34 cellular contexts compared by ENCODE assay signal in the genomic region with DNA sequence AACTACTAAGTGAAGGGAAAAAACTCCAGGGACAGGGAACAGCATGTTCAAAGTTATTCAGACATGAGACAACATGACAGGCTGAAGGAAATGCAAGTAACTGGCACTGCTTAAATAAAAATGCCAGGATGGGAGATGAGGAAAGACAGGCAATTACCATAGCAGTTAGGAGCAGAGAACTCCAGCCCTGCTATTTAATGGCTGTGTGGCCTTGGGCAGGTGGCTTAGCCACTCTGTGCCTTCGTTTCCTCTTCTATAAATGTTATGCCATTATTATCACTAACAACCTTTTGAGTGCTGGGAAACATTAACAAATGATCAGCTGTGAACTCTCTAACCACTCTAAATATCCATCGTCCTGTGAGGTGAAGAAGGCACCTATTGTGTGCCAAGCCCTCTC. TPM values are rescaled to one million over a fixed set of nuclear protein-coding genes. Genes with fewer than 3 reads are reported as not detected.
"Had no signal": no experiment of that assay in that cellular context is flagged by ENCODE, and none has a peak within 500 bp of the region (broad histone marks: within the 10 kb centered on the region; RNA-seq: fewer than 3 reads in every experiment).

No MANE protein-coding gene starts in this region.

- DNase-seq: activated CD4-positive, alpha-beta memory T cell treated with anti-CD3 and anti-CD28 coated beads, Interleukin-2, amount 10 ng/mL, durations not matched to agents 7 days and 5 days; activated CD4-positive, alpha-beta T cell treated with anti-CD3 and anti-CD28 coated beads for 1 hour; activated CD4-positive, alpha-beta T cell treated with anti-CD3 and anti-CD28 coated beads for 36 hours; activated CD4-positive, alpha-beta T cell treated with anti-CD3 and anti-CD28 coated beads for 48 hours; activated CD4-positive, alpha-beta T cell treated with anti-CD3 and anti-CD28 coated beads, Interleukin-2, amount 10 ng/mL, durations not matched to agents 7 days and 5 days; activated CD4-positive, alpha-beta T cell treated with anti-CD3 and anti-CD28 coated beads, Interleukin-2, amount 50 U/mL, for 48 hours; activated CD4-positive, CD25-positive, alpha-beta regulatory T cell; activated CD8-positive, alpha-beta memory T cell treated with anti-CD3 and anti-CD28 coated beads for 24 hours; activated CD8-positive, alpha-beta memory T cell treated with anti-CD3 and anti-CD28 coated beads, Interleukin-2, amount 10 ng/mL, durations not matched to agents 7 days and 5 days; activated CD8-positive, alpha-beta memory T cell treated with anti-CD3 and anti-CD28 coated beads, Interleukin-2, amount 50 U/mL, for 48 hours; activated CD8-positive, alpha-beta T cell treated with anti-CD3 and anti-CD28 coated beads, Interleukin-2, amount 10 ng/mL, durations not matched to agents 7 days and 5 days; activated effector memory CD4-positive, alpha-beta T cell treated with Interleukin-2 at 50 U/mL for 16 hours; activated gamma-delta T cell; activated naive CD4-positive, alpha-beta T cell treated with anti-CD3 and anti-CD28 coated beads, Interleukin-2, amount 10 ng/mL, durations not matched to agents 7 days and 5 days; activated naive CD4-positive, alpha-beta T cell treated with Interleukin-2 at 50 U/mL for 16 hours; activated naive CD8-positive, alpha-beta T cell treated with anti-CD3 and anti-CD28 coated beads, Interleukin-2, amount 10 ng/mL, durations not matched to agents 7 days and 5 days; activated naive CD8-positive, alpha-beta T cell treated with anti-CD3 and anti-CD28 coated beads, Interleukin-2, amount 50 U/mL, for 24 hours; activated T-cell treated with anti-CD3 and anti-CD28 coated beads, Interleukin-2, amount 50 U/mL, for 1 hour; activated T-cell treated with anti-CD3 and anti-CD28 coated beads, Interleukin-2, amount 50 U/mL, for 4 hours; amygdala; anterior cingulate cortex; caudate nucleus; cerebellar nuclear complex; T-helper 1 cell; T-helper 2 cell; T-helper 9 cell had no signal

- H3K9me3 Mint-ChIP-seq: activated CD4-positive, alpha-beta memory T cell treated with anti-CD3 and anti-CD28 coated beads, Interleukin-2, amount 10 ng/mL, durations not matched to agents 7 days and 5 days; activated CD4-positive, alpha-beta T cell treated with anti-CD3 and anti-CD28 coated beads, Interleukin-2, amount 10 ng/mL, durations not matched to agents 7 days and 5 days; activated naive CD4-positive, alpha-beta T cell treated with anti-CD3 and anti-CD28 coated beads, Interleukin-2, amount 10 ng/mL, durations not matched to agents 7 days and 5 days; activated naive CD4-positive, alpha-beta T cell treated with anti-CD3 and anti-CD28 coated beads, Interleukin-2, amount 50 U/mL, for 24 hours; activated naive CD8-positive, alpha-beta T cell treated with anti-CD3 and anti-CD28 coated beads, Interleukin-2, amount 10 ng/mL, durations not matched to agents 7 days and 5 days; activated naive CD8-positive, alpha-beta T cell treated with anti-CD3 and anti-CD28 coated beads, Interleukin-2, amount 50 U/mL, for 24 hours; activated T-cell treated with anti-CD3 and anti-CD28 coated beads, Interleukin-2, amount 50 U/mL, for 4 hours; activated T-helper 2 cell treated with anti-CD3 and anti-CD28 coated beads, Interferon-gamma antibody, Interleukin-2, Interleukin-4, amounts not matched to agents 10 μg/mL and 5 μg/mL and 100 μg/mL, durations not matched to agents 14 hours and 24 hours and 36 hours; brain; central memory CD8-positive, alpha-beta T cell; T-helper 1 cell treated with Interleukin-12 subunit alpha and Interleukin-12 subunit beta and Interleukin-4 antibody, amounts not matched to agents 30 μg/mL and 1 μg/mL, for 36 hours; T-helper 2 cell treated with Interferon-gamma antibody and Interleukin-4, amounts not matched to agents 5 μg/mL and 100 μg/mL, for 36 hours had no signal

- ATAC-seq: activated CD4-positive, alpha-beta T cell treated with anti-CD3 and anti-CD28 coated beads for 36 hours; activated CD4-positive, CD25-positive, alpha-beta regulatory T cell treated with anti-CD3 and anti-CD28 coated beads, Interleukin-2, amount 50 U/mL, for 24 hours; activated CD8-positive, alpha-beta memory T cell treated with anti-CD3 and anti-CD28 coated beads, Interleukin-2, amount 10 ng/mL, durations not matched to agents 7 days and 5 days; activated CD8-positive, alpha-beta T cell treated with anti-CD3 and anti-CD28 coated beads, Interleukin-2, amount 10 ng/mL, durations not matched to agents 7 days and 5 days; activated naive CD8-positive, alpha-beta T cell treated with anti-CD3 and anti-CD28 coated beads, Interleukin-2, amount 50 U/mL, for 24 hours; activated T-cell treated with anti-CD3 and anti-CD28 coated beads, Interleukin-2, amount 50 U/mL, for 4 hours had no signal

- H3K36me3 Mint-ChIP-seq: activated CD8-positive, alpha-beta memory T cell treated with anti-CD3 and anti-CD28 coated beads, Interleukin-2, amount 10 ng/mL, durations not matched to agents 7 days and 5 days; activated naive CD4-positive, alpha-beta T cell treated with anti-CD3 and anti-CD28 coated beads, Interleukin-2, amount 10 ng/mL, durations not matched to agents 7 days and 5 days; activated naive CD4-positive, alpha-beta T cell treated with anti-CD3 and anti-CD28 coated beads, Interleukin-2, amount 50 U/mL, for 24 hours; activated naive CD8-positive, alpha-beta T cell treated with anti-CD3 and anti-CD28 coated beads, Interleukin-2, amount 10 ng/mL, durations not matched to agents 7 days and 5 days; brain had no signal

- H3K27ac Mint-ChIP-seq: activated CD4-positive, alpha-beta memory T cell treated with anti-CD3 and anti-CD28 coated beads, Interleukin-2, amount 10 ng/mL, durations not matched to agents 7 days and 5 days; activated CD4-positive, alpha-beta T cell treated with anti-CD3 and anti-CD28 coated beads for 36 hours; activated CD4-positive, alpha-beta T cell treated with anti-CD3 and anti-CD28 coated beads, Interleukin-2, amount 10 ng/mL, durations not matched to agents 7 days and 5 days; activated CD8-positive, alpha-beta memory T cell treated with anti-CD3 and anti-CD28 coated beads, Interleukin-2, amount 10 ng/mL, durations not matched to agents 7 days and 5 days; activated CD8-positive, alpha-beta T cell treated with anti-CD3 and anti-CD28 coated beads, Interleukin-2, amount 10 ng/mL, durations not matched to agents 7 days and 5 days; activated naive CD4-positive, alpha-beta T cell treated with anti-CD3 and anti-CD28 coated beads, Interleukin-2, amount 10 ng/mL, durations not matched to agents 7 days and 5 days; activated naive CD4-positive, alpha-beta T cell treated with anti-CD3 and anti-CD28 coated beads, Interleukin-2, amount 50 U/mL, for 24 hours; activated naive CD8-positive, alpha-beta T cell; activated naive CD8-positive, alpha-beta T cell treated with anti-CD3 and anti-CD28 coated beads, Interleukin-2, amount 10 ng/mL, durations not matched to agents 7 days and 5 days; activated naive CD8-positive, alpha-beta T cell treated with anti-CD3 and anti-CD28 coated beads, Interleukin-2, amount 50 U/mL, for 24 hours; activated T-helper 2 cell treated with anti-CD3 and anti-CD28 coated beads, Interferon-gamma antibody, Interleukin-2, Interleukin-4, amounts not matched to agents 10 μg/mL and 5 μg/mL and 100 μg/mL, durations not matched to agents 14 hours and 24 hours and 36 hours; T-helper 1 cell treated with Interleukin-12 subunit alpha and Interleukin-12 subunit beta and Interleukin-4 antibody, amounts not matched to agents 30 μg/mL and 1 μg/mL, for 36 hours; T-helper 2 cell treated with Interferon-gamma antibody and Interleukin-4, amounts not matched to agents 5 μg/mL and 100 μg/mL, for 36 hours had no signal

- H3K4me1 Mint-ChIP-seq: activated CD4-positive, alpha-beta memory T cell treated with anti-CD3 and anti-CD28 coated beads, Interleukin-2, amount 10 ng/mL, durations not matched to agents 7 days and 5 days; activated CD4-positive, alpha-beta T cell treated with anti-CD3 and anti-CD28 coated beads for 36 hours; activated CD4-positive, alpha-beta T cell treated with anti-CD3 and anti-CD28 coated beads, Interleukin-2, amount 10 ng/mL, durations not matched to agents 7 days and 5 days; activated CD8-positive, alpha-beta memory T cell treated with anti-CD3 and anti-CD28 coated beads, Interleukin-2, amount 10 ng/mL, durations not matched to agents 7 days and 5 days; activated naive CD4-positive, alpha-beta T cell treated with anti-CD3 and anti-CD28 coated beads, Interleukin-2, amount 10 ng/mL, durations not matched to agents 7 days and 5 days; activated naive CD4-positive, alpha-beta T cell treated with anti-CD3 and anti-CD28 coated beads, Interleukin-2, amount 50 U/mL, for 24 hours; activated naive CD8-positive, alpha-beta T cell treated with anti-CD3 and anti-CD28 coated beads, Interleukin-2, amount 10 ng/mL, durations not matched to agents 7 days and 5 days; activated naive CD8-positive, alpha-beta T cell treated with anti-CD3 and anti-CD28 coated beads, Interleukin-2, amount 50 U/mL, for 24 hours had no signal

- H3K4me3 Mint-ChIP-seq: activated CD4-positive, alpha-beta memory T cell treated with anti-CD3 and anti-CD28 coated beads, Interleukin-2, amount 10 ng/mL, durations not matched to agents 7 days and 5 days; activated CD4-positive, alpha-beta T cell treated with anti-CD3 and anti-CD28 coated beads for 36 hours; activated CD4-positive, alpha-beta T cell treated with anti-CD3 and anti-CD28 coated beads, Interleukin-2, amount 10 ng/mL, durations not matched to agents 7 days and 5 days; activated CD8-positive, alpha-beta memory T cell treated with anti-CD3 and anti-CD28 coated beads, Interleukin-2, amount 10 ng/mL, durations not matched to agents 7 days and 5 days; activated CD8-positive, alpha-beta T cell treated with anti-CD3 and anti-CD28 coated beads, Interleukin-2, amount 10 ng/mL, durations not matched to agents 7 days and 5 days; activated naive CD4-positive, alpha-beta T cell treated with anti-CD3 and anti-CD28 coated beads, Interleukin-2, amount 10 ng/mL, durations not matched to agents 7 days and 5 days; activated naive CD4-positive, alpha-beta T cell treated with anti-CD3 and anti-CD28 coated beads, Interleukin-2, amount 50 U/mL, for 24 hours; activated naive CD8-positive, alpha-beta T cell; activated naive CD8-positive, alpha-beta T cell treated with anti-CD3 and anti-CD28 coated beads, Interleukin-2, amount 10 ng/mL, durations not matched to agents 7 days and 5 days; activated naive CD8-positive, alpha-beta T cell treated with anti-CD3 and anti-CD28 coated beads, Interleukin-2, amount 50 U/mL, for 24 hours; activated T-cell treated with anti-CD3 and anti-CD28 coated beads, Interleukin-2, amount 50 U/mL, for 4 hours; brain; central memory CD8-positive, alpha-beta T cell; T-helper 1 cell treated with Interleukin-12 subunit alpha and Interleukin-12 subunit beta and Interleukin-4 antibody, amounts not matched to agents 30 μg/mL and 1 μg/mL, for 36 hours; T-helper 2 cell treated with Interferon-gamma antibody and Interleukin-4, amounts not matched to agents 5 μg/mL and 100 μg/mL, for 36 hours had no signal

RNA-seq across cellular contexts. Expression of a gene that starts 32.7 kb away (rescaled TPM):
- total RNA-seq: activated CD4-positive, alpha-beta memory T cell treated with anti-CD3 and anti-CD28 coated beads, Interleukin-2, amount 10 ng/mL, durations not matched to agents 7 days and 5 days; activated CD4-positive, alpha-beta T cell treated with anti-CD3 and anti-CD28 coated beads, Interleukin-2, amount 10 ng/mL, durations not matched to agents 7 days and 5 days; activated CD8-positive, alpha-beta memory T cell treated with anti-CD3 and anti-CD28 coated beads, Interleukin-2, amount 10 ng/mL, durations not matched to agents 7 days and 5 days; activated CD8-positive, alpha-beta T cell treated with anti-CD3 and anti-CD28 coated beads, Interleukin-2, amount 10 ng/mL, durations not matched to agents 7 days and 5 days; activated naive CD8-positive, alpha-beta T cell treated with anti-CD3 and anti-CD28 coated beads, Interleukin-2, amount 10 ng/mL, durations not matched to agents 7 days and 5 days had no signal
